Comparison of ENCODE assay signal across 12 cellular contexts in genomic region chr6:96157018-96157565, GRCh38.
DNase-seq lines count a peak whose midpoint lies in the region; ATAC-seq and TF ChIP-seq lines count a peak whose summit lies in the region.
"Had no signal": no experiment of that assay in that cellular context is flagged by ENCODE, and none has a peak within 500 bp of the region (broad histone marks: within the 10 kb centered on the region; RNA-seq: fewer than 3 reads in every experiment).

No MANE protein-coding gene starts in this region.

- H3K9me2 ChIP-seq in MM.1S (replicated peaks; ENCODE audit: insufficient read depth, low read length): no peaks in the 10 kb centered on the region

- no peaks in the 10 kb centered on the region for H3K27me3 Mint-ChIP-seq in activated CD4-positive, alpha-beta T cell treated with anti-CD3 and anti-CD28 coated beads, Interleukin-2, amount 10 ng/mL, durations not matched to agents 24 days and 14 days
- peaks cover 3% of the 10 kb centered on the region for H3K27me3 Mint-ChIP-seq in activated CD4-positive, alpha-beta T cell treated with anti-CD3 and anti-CD28 coated beads, Interleukin-2, amount 10 ng/mL, durations not matched to agents 7 days and 5 days
- H3K27me3 Mint-ChIP-seq in Caco-2 (ENCODE audit: insufficient read depth, unreplicated experiment): no peaks in the 10 kb centered on the region
- no peaks in the 10 kb centered on the region for H3K27me3 Mint-ChIP-seq in activated naive CD4-positive, alpha-beta T cell treated with anti-CD3 and anti-CD28 coated beads for 36 hours (ENCODE audit: low read depth)

- no peak overlapping the region for H3K9ac ChIP-seq in MM.1S (ENCODE audit: low read length)
- H3K9ac ChIP-seq: BLaER1 had no signal

- H3K27ac ChIP-seq in MM.1S (ENCODE audit: low read length): no peak overlapping the region
- H3K27ac ChIP-seq in sigmoid colon: peak overlapping the region in 3 of 4 donors; percentile 52 to 68 (median 61)
- no peak overlapping the region for H3K27ac ChIP-seq in heart right ventricle
- H3K27ac ChIP-seq: BLaER1, pancreas had no signal

- no peaks in the 10 kb centered on the region for H3F3A ChIP-seq in MM.1S (ENCODE audit: insufficient read depth, low read length)

- no peak overlapping the region for H3K27ac Mint-ChIP-seq in activated CD4-positive, alpha-beta T cell treated with anti-CD3 and anti-CD28 coated beads, Interleukin-2, amount 10 ng/mL, durations not matched to agents 24 days and 14 days
- no peak overlapping the region for H3K27ac Mint-ChIP-seq in activated CD4-positive, alpha-beta T cell treated with anti-CD3 and anti-CD28 coated beads, Interleukin-2, amount 10 ng/mL, durations not matched to agents 7 days and 5 days
- H3K27ac Mint-ChIP-seq in Caco-2 (ENCODE audit: unreplicated experiment): no peak overlapping the region
- no peak overlapping the region for H3K27ac Mint-ChIP-seq in activated naive CD4-positive, alpha-beta T cell treated with anti-CD3 and anti-CD28 coated beads for 36 hours
- H3K27ac Mint-ChIP-seq: activated CD8-positive, alpha-beta T cell treated with anti-CD3 and anti-CD28 coated beads, Interleukin-2, amount 10 ng/mL, durations not matched to agents 7 days and 5 days had no signal

- WGBS in sigmoid colon, 2 donors: 19 to 46% methylated on average over 3 of the region's 3 CpGs
- 50 to 59% methylated on average over 3 of the region's 3 CpGs for WGBS in heart right ventricle, 2 donors

- TF ChIP-seq CTCF in MM.1S (IDR thresholded peaks at IDR 0.05; ENCODE audit: low read length) (no peak), sigmoid colon (IDR thresholded peaks at IDR 0.05) (no peak), heart right ventricle (IDR thresholded peaks at IDR 0.05) (no peak), Caco-2 (IDR thresholded peaks at IDR 0.05; ENCODE audit: insufficient read depth in 1 of 2, low read depth in 1 of 2, low read length in 1 of 2, severe bottlenecking in 1 of 2, unreplicated experiment in 1 of 2) (no peak)

- TF ChIP-seq EP300 in sigmoid colon (IDR thresholded peaks at IDR 0.05): no peak

- peaks cover 11% of the 10 kb centered on the region for H3K4me1 ChIP-seq in MM.1S (ENCODE audit: low read length)
- H3K4me1 ChIP-seq in sigmoid colon: peaks cover 0 to 12% (median 5%) of the 10 kb centered on the region in 4 donors
- no peaks in the 10 kb centered on the region for H3K4me1 ChIP-seq in heart right ventricle
- H3K4me1 ChIP-seq in Caco-2: 0 out of 2 replicates have a peak, but pooled peaks cover 1% of the 10 kb centered on the region
- H3K4me1 ChIP-seq: BLaER1, pancreas had no signal

- BruUV-seq in Caco-2 (replicated peaks; lab: Mats Ljungman, UMichigan): no TSS peak

- POLR2A ChIA-PET in activated CD4-positive, alpha-beta T cell treated with anti-CD3 and anti-CD28 coated beads, Interleukin-2, amount 10 ng/mL, durations not matched to agents 7 days and 5 days (lab: Charles Lee): no interaction called here
- POLR2A ChIA-PET in Caco-2 (lab: Charles Lee): no interaction called here

- no peaks in the 10 kb centered on the region for H3K9me3 Mint-ChIP-seq in activated CD4-positive, alpha-beta T cell treated with anti-CD3 and anti-CD28 coated beads, Interleukin-2, amount 10 ng/mL, durations not matched to agents 24 days and 14 days
- H3K9me3 Mint-ChIP-seq in activated CD4-positive, alpha-beta T cell treated with anti-CD3 and anti-CD28 coated beads, Interleukin-2, amount 10 ng/mL, durations not matched to agents 7 days and 5 days: no peaks in the 10 kb centered on the region
- no peaks in the 10 kb centered on the region for H3K9me3 Mint-ChIP-seq in Caco-2 (ENCODE audit: unreplicated experiment)
- H3K9me3 Mint-ChIP-seq in activated naive CD4-positive, alpha-beta T cell treated with anti-CD3 and anti-CD28 coated beads for 36 hours: no peaks in the 10 kb centered on the region

- H3K27me3 ChIP-seq in MM.1S (replicated peaks; ENCODE audit: insufficient read depth, low read length): no peaks in the 10 kb centered on the region
- H3K27me3 ChIP-seq in sigmoid colon: no peaks in the 10 kb centered on the region
- no peaks in the 10 kb centered on the region for H3K27me3 ChIP-seq in heart right ventricle
- H3K27me3 ChIP-seq in Caco-2 (replicated peaks; ENCODE audit: control insufficient read depth, insufficient read depth, low read length): no peaks in the 10 kb centered on the region
- H3K27me3 ChIP-seq: BLaER1, pancreas had no signal

- peak overlapping the region; percentile 35; the same call in 1 of the 2 replicates for H3K4me3 ChIP-seq in MM.1S (ENCODE audit: low read length)
- H3K4me3 ChIP-seq in sigmoid colon: peak overlapping the region in 3 of 4 donors; percentile 11 to 24 (median 20)
- H3K4me3 ChIP-seq in heart right ventricle: peak overlapping the region in 1 of 10 donors; percentile 6
- no peak overlapping the region for H3K4me3 ChIP-seq in Caco-2 (ENCODE audit: low read depth, low read length)
- H3K4me3 ChIP-seq: BLaER1, K562 had no signal

- H2AFZ ChIP-seq in MM.1S (ENCODE audit: low read length): peak overlapping the region; percentile 33; the same call in 1 of the 2 replicates

- H3K4me3 Mint-ChIP-seq in activated CD4-positive, alpha-beta T cell treated with anti-CD3 and anti-CD28 coated beads, Interleukin-2, amount 10 ng/mL, durations not matched to agents 24 days and 14 days: peak overlapping the region; percentile 18
- no peak overlapping the region for H3K4me3 Mint-ChIP-seq in activated CD4-positive, alpha-beta T cell treated with anti-CD3 and anti-CD28 coated beads, Interleukin-2, amount 10 ng/mL, durations not matched to agents 7 days and 5 days
- H3K4me3 Mint-ChIP-seq in Caco-2 (ENCODE audit: unreplicated experiment): no peak overlapping the region
- no peak overlapping the region for H3K4me3 Mint-ChIP-seq in activated naive CD4-positive, alpha-beta T cell treated with anti-CD3 and anti-CD28 coated beads for 36 hours
- H3K4me3 Mint-ChIP-seq: activated CD8-positive, alpha-beta T cell treated with anti-CD3 and anti-CD28 coated beads, Interleukin-2, amount 10 ng/mL, durations not matched to agents 7 days and 5 days had no signal

- no peaks in the 10 kb centered on the region for H3K36me3 Mint-ChIP-seq in activated CD4-positive, alpha-beta T cell treated with anti-CD3 and anti-CD28 coated beads, Interleukin-2, amount 10 ng/mL, durations not matched to agents 24 days and 14 days (ENCODE audit: low read depth)
- H3K36me3 Mint-ChIP-seq in activated CD4-positive, alpha-beta T cell treated with anti-CD3 and anti-CD28 coated beads, Interleukin-2, amount 10 ng/mL, durations not matched to agents 7 days and 5 days (ENCODE audit: low read depth): no peaks in the 10 kb centered on the region
- no peaks in the 10 kb centered on the region for H3K36me3 Mint-ChIP-seq in Caco-2 (ENCODE audit: insufficient read depth, unreplicated experiment)
- H3K36me3 Mint-ChIP-seq in activated naive CD4-positive, alpha-beta T cell treated with anti-CD3 and anti-CD28 coated beads for 36 hours (ENCODE audit: low read depth): no peaks in the 10 kb centered on the region

- no peak for TF ChIP-seq POLR2A in sigmoid colon (IDR thresholded peaks at IDR 0.05)

- CTCF ChIA-PET in activated CD4-positive, alpha-beta T cell treated with anti-CD3 and anti-CD28 coated beads, Interleukin-2, amount 10 ng/mL, durations not matched to agents 7 days and 5 days (lab: Charles Lee): interaction anchor here (0.5 kb wide), 1 partner anchor 287 kb away, joined by 3 read pairs; no protein-coding TSS in a partner anchor
- CTCF ChIA-PET in Caco-2 (lab: Charles Lee): no interaction called here
- CTCF ChIA-PET in activated naive CD4-positive, alpha-beta T cell treated with anti-CD3 and anti-CD28 coated beads for 36 hours (lab: Charles Lee): no interaction called here

- no peaks in the 10 kb centered on the region for H4K20me1 ChIP-seq in MM.1S (ENCODE audit: insufficient read depth, low read length)
- H4K20me1 ChIP-seq: BLaER1 had no signal

- no peaks in the 10 kb centered on the region for H3K36me3 ChIP-seq in MM.1S (replicated peaks; ENCODE audit: insufficient read depth, low read length)
- no peaks in the 10 kb centered on the region for H3K36me3 ChIP-seq in sigmoid colon
- H3K36me3 ChIP-seq in heart right ventricle: no peaks in the 10 kb centered on the region
- H3K36me3 ChIP-seq in Caco-2 (ENCODE audit: control insufficient read depth, insufficient read depth, low read length): no peaks in the 10 kb centered on the region
- H3K36me3 ChIP-seq: BLaER1, pancreas had no signal

- peak overlapping the region; percentile 83 for H3K4me2 ChIP-seq in MM.1S (ENCODE audit: low read depth, low read length)
- H3K4me2 ChIP-seq: BLaER1 had no signal

- H3K9me3 ChIP-seq in MM.1S (replicated peaks; ENCODE audit: insufficient read depth, low read length) (no peaks in the 10 kb centered on the region), sigmoid colon (no peaks in the 10 kb centered on the region), heart right ventricle (no peaks in the 10 kb centered on the region), Caco-2 (no peaks in the 10 kb centered on the region)
- H3K9me3 ChIP-seq: BLaER1, pancreas had no signal

- peak; percentile 84 for ATAC-seq in HG02759 (IDR thresholded peaks at IDR 0.05; ENCODE audit: unreplicated experiment)
- no peak for ATAC-seq in heart right ventricle
- ATAC-seq: activated CD8-positive, alpha-beta T cell treated with anti-CD3 and anti-CD28 coated beads, Interleukin-2, amount 10 ng/mL, durations not matched to agents 7 days and 5 days; K562 had no signal

- no peaks in the 10 kb centered on the region for H3K79me2 ChIP-seq in MM.1S (ENCODE audit: low read length)

- DNase-seq in activated CD4-positive, alpha-beta T cell treated with anti-CD3 and anti-CD28 coated beads, Interleukin-2, amount 10 ng/mL, durations not matched to agents 24 days and 14 days: no peak
- DNase-seq in activated CD4-positive, alpha-beta T cell treated with anti-CD3 and anti-CD28 coated beads, Interleukin-2, amount 10 ng/mL, durations not matched to agents 7 days and 5 days: no peak
- DNase-seq in MM.1S (peak; percentile 77), sigmoid colon (no peak), heart right ventricle (no peak), Caco-2 (no peak)
- no peak for DNase-seq in activated naive CD4-positive, alpha-beta T cell treated with anti-CD3 and anti-CD28 coated beads for 36 hours
- DNase-seq: activated CD8-positive, alpha-beta T cell treated with anti-CD3 and anti-CD28 coated beads, Interleukin-2, amount 10 ng/mL, durations not matched to agents 7 days and 5 days; pancreas had no signal

- H3K4me1 Mint-ChIP-seq in activated CD4-positive, alpha-beta T cell treated with anti-CD3 and anti-CD28 coated beads, Interleukin-2, amount 10 ng/mL, durations not matched to agents 24 days and 14 days: peaks cover 4% of the 10 kb centered on the region
- no peaks in the 10 kb centered on the region for H3K4me1 Mint-ChIP-seq in activated CD4-positive, alpha-beta T cell treated with anti-CD3 and anti-CD28 coated beads, Interleukin-2, amount 10 ng/mL, durations not matched to agents 7 days and 5 days
- H3K4me1 Mint-ChIP-seq in Caco-2 (ENCODE audit: low read depth, unreplicated experiment): no peaks in the 10 kb centered on the region
- H3K4me1 Mint-ChIP-seq in activated naive CD4-positive, alpha-beta T cell treated with anti-CD3 and anti-CD28 coated beads for 36 hours (ENCODE audit: low read depth): no peaks in the 10 kb centered on the region

- intact Hi-C loops in activated CD4-positive, alpha-beta T cell treated with anti-CD3 and anti-CD28 coated beads, Interleukin-2, amount 10 ng/mL, durations not matched to agents 24 days and 14 days (cut with micrococcal nuclease): no loop called here
- intact Hi-C loops in sigmoid colon (cut with DNase I) (no loop called here), heart right ventricle (cut with DNase I) (no loop called here), Caco-2 (cut with micrococcal nuclease; ENCODE audit: unreplicated experiment) (no loop called here)
- intact Hi-C loops in activated naive CD4-positive, alpha-beta T cell treated with anti-CD3 and anti-CD28 coated beads for 36 hours (cut with micrococcal nuclease): no loop called here

Comparison
In these comparisons a context has a peak if more than half of its experiments do, and no peak if none do; other contexts are left out.
1. H3K27ac ChIP-seq: peak in sigmoid colon (3 of 4); none in MM.1S (single experiment) and heart right ventricle (0 of 10).